25 cellular contexts compared by ENCODE assay signal in genomic region chr16:73028721-73029361, GRCh38.
"Had no signal": no experiment of that assay in that cellular context is flagged by ENCODE, and none has a peak within 500 bp of the region (broad histone marks: within the 10 kb centered on the region; RNA-seq: fewer than 3 reads in every experiment).

No MANE protein-coding gene starts in this region.

- H3K4me3 Mint-ChIP-seq: activated B cell treated with CpG ODN at 0.5 μM for 24 hours; activated CD8-positive, alpha-beta T cell treated with anti-CD3 and anti-CD28 coated beads, Interleukin-2, amount 10 ng/mL, durations not matched to agents 7 days and 5 days; activated naive CD8-positive, alpha-beta T cell; central memory CD8-positive, alpha-beta T cell; naive thymus-derived CD4-positive, alpha-beta T cell had no signal

- DNase-seq: activated B cell treated with CpG ODN at 0.5 μM for 24 hours; activated CD4-positive, alpha-beta T cell treated with anti-CD3 and anti-CD28 coated beads for 48 hours; activated CD8-positive, alpha-beta memory T cell treated with anti-CD3 and anti-CD28 coated beads, Interleukin-2, amount 50 U/mL, for 4 hours; activated CD8-positive, alpha-beta T cell treated with anti-CD3 and anti-CD28 coated beads, Interleukin-2, amount 10 ng/mL, durations not matched to agents 7 days and 5 days; activated gamma-delta T cell treated with Interleukin-2 at 50 U/mL for 16 hours; activated T-cell treated with anti-CD3 and anti-CD28 coated beads, Interleukin-2, amount 50 U/mL, for 48 hours; amniotic stem cell; cortex of kidney; effector CD4-positive, alpha-beta T cell; foreskin melanocyte; heart left ventricle; left colon; mucosa of descending colon; naive thymus-derived CD4-positive, alpha-beta T cell; stimulated activated CD4-positive, alpha-beta T cell treated with anti-CD3 and anti-CD28 coated beads, Interleukin-4, amount 100 ng/mL, for 4 hours; stimulated activated CD8-positive, alpha-beta memory T cell treated with anti-CD3 and anti-CD28 coated beads, Interleukin-4, amount 100 ng/mL, for 48 hours; stimulated activated naive CD4-positive, alpha-beta T cell treated with Interleukin-2 at 50 U/mL for 16 hours; substantia nigra had no signal

- H3K36me3 ChIP-seq: heart left ventricle, pancreas, upper lobe of left lung had no signal

- H3K9me3 ChIP-seq: body of pancreas, heart left ventricle, mucosa of descending colon, pancreas, upper lobe of left lung had no signal

- H3K36me3 Mint-ChIP-seq: activated naive CD8-positive, alpha-beta T cell; naive thymus-derived CD4-positive, alpha-beta T cell had no signal

- H3K9me3 Mint-ChIP-seq: activated B cell treated with CpG ODN at 0.5 μM for 24 hours; central memory CD8-positive, alpha-beta T cell had no signal

- H3K4me1 Mint-ChIP-seq: central memory CD8-positive, alpha-beta T cell had no signal

- H3K4me3 ChIP-seq: body of pancreas, heart left ventricle, lung, mucosa of descending colon, pancreas, smooth muscle cell, upper lobe of left lung had no signal

- ATAC-seq: activated CD8-positive, alpha-beta T cell treated with anti-CD3 and anti-CD28 coated beads, Interleukin-2, amount 10 ng/mL, durations not matched to agents 7 days and 5 days; heart left ventricle; left colon; mucosa of descending colon; naive thymus-derived CD4-positive, alpha-beta T cell had no signal

- H3K27me3 ChIP-seq: body of pancreas, heart left ventricle, pancreas, upper lobe of left lung had no signal

- H3K27ac Mint-ChIP-seq: activated B cell treated with CpG ODN at 0.5 μM for 24 hours; activated CD8-positive, alpha-beta T cell treated with anti-CD3 and anti-CD28 coated beads, Interleukin-2, amount 10 ng/mL, durations not matched to agents 7 days and 5 days; activated naive CD8-positive, alpha-beta T cell; naive thymus-derived CD4-positive, alpha-beta T cell had no signal
